ENCODE assay signal across 9 cellular contexts in genomic region chrX:15761564-15762191, GRCh38. TPM values are rescaled to one million over a fixed set of nuclear protein-coding genes. Genes with fewer than 3 reads are reported as not detected.
DNase-seq lines count a peak whose midpoint lies in the region; ATAC-seq and TF ChIP-seq lines count a peak whose summit lies in the region.
"Had no signal": no experiment of that assay in that cellular context is flagged by ENCODE, and none has a peak within 500 bp of the region (broad histone marks: within the 10 kb centered on the region; RNA-seq: fewer than 3 reads in every experiment).

No MANE protein-coding gene starts in this region.

- no peaks in the 10 kb centered on the region for H4K20me1 ChIP-seq in SU-DHL-6 (ENCODE audit: low read depth, low read length)

- H3K27me3 Mint-ChIP-seq in naive thymus-derived CD8-positive, alpha-beta T cell, result no peaks in the 10 kb centered on the region
- H3K27me3 Mint-ChIP-seq: dendritic cell treated with granulocyte-macrophage colony-stimulating factor and Interleukin-4, amounts not matched to agents 40 ng/mL and 50 ng/mL, for 4 days had no signal

- DNase-seq in activated CD8-positive, alpha-beta memory T cell treated with anti-CD3 and anti-CD28 coated beads, Interleukin-2, amount 50 U/mL, for 4 hours, result peak; percentile 31
- no peak for DNase-seq in activated CD8-positive, alpha-beta memory T cell treated with anti-CD3 and anti-CD28 coated beads, Interleukin-2, amount 50 U/mL, for 48 hours
- DNase-seq in dorsolateral prefrontal cortex (peak in 3 of 10 donors; percentile 9 to 35 (median 20)), ecto neural progenitor cell (ENCODE audit: low spot score) (no peak)
- DNase-seq in naive thymus-derived CD8-positive, alpha-beta T cell, result peak in 8 of 10 donors; percentile 4 to 62 (median 40)

- no peaks in the 10 kb centered on the region for H3K9me2 ChIP-seq in SU-DHL-6 (replicated peaks; ENCODE audit: insufficient read depth, low read length)

- POLR2A ChIA-PET in naive thymus-derived CD8-positive, alpha-beta T cell (lab: Charles Lee), result no interaction called here

- H3K4me2 ChIP-seq in SU-DHL-6 (ENCODE audit: low read depth, low read length, poor library complexity, severe bottlenecking), result no peak overlapping the region

- no peaks in the 10 kb centered on the region for H3F3A ChIP-seq in SU-DHL-6 (ENCODE audit: insufficient read depth)

- H3K36me3 ChIP-seq in SU-DHL-6 (ENCODE audit: low read length), result no peaks in the 10 kb centered on the region

- H3K4me3 ChIP-seq in SU-DHL-6 (ENCODE audit: insufficient read depth, low read length, poor library complexity, severe bottlenecking) (no peak overlapping the region), dorsolateral prefrontal cortex (no peak overlapping the region)

- H3K79me2 ChIP-seq in SU-DHL-6 (ENCODE audit: insufficient read depth, low read length), result no peaks in the 10 kb centered on the region

- no peak overlapping the region for H3K27ac ChIP-seq in SU-DHL-6 (ENCODE audit: low read depth, low read length)
- peak overlapping the region in 43 of 59 donors; percentile 12 to 79 (median 47) for H3K27ac ChIP-seq in dorsolateral prefrontal cortex

- H3K4me1 Mint-ChIP-seq in naive thymus-derived CD8-positive, alpha-beta T cell, result peaks cover 9 to 36% (median 33%) of the 10 kb centered on the region in 4 donors

- H3K27ac Mint-ChIP-seq in naive thymus-derived CD8-positive, alpha-beta T cell, result peak overlapping the region; percentile 12 to 86 (median 58)
- H3K27ac Mint-ChIP-seq: dendritic cell treated with granulocyte-macrophage colony-stimulating factor and Interleukin-4, amounts not matched to agents 40 ng/mL and 50 ng/mL, for 4 days had no signal

- no peak overlapping the region for H2AFZ ChIP-seq in SU-DHL-6 (ENCODE audit: low read depth, low read length, severe bottlenecking)

- intact Hi-C loops in dorsolateral prefrontal cortex (cut with DNase I), result no loop called here

- ATAC-seq in HG02763 (IDR thresholded peaks at IDR 0.05; ENCODE audit: unreplicated experiment), result peak; percentile 51
- ATAC-seq in naive thymus-derived CD8-positive, alpha-beta T cell, result peak in 1 of 2 donors; percentile 40
- no peak for ATAC-seq in HG03469 (IDR thresholded peaks at IDR 0.05; ENCODE audit: unreplicated experiment)

- H3K27me3 ChIP-seq in SU-DHL-6 (ENCODE audit: low read length) (no peaks in the 10 kb centered on the region), dorsolateral prefrontal cortex (peaks cover 0 to 10% (median 0%) of the 10 kb centered on the region in 45 donors)

- H3K9ac ChIP-seq in SU-DHL-6 (ENCODE audit: low read length), result no peak overlapping the region

- no peaks in the 10 kb centered on the region for H3K9me3 ChIP-seq in SU-DHL-6 (ENCODE audit: insufficient read depth, low read length)

- H3K4me3 Mint-ChIP-seq in naive thymus-derived CD8-positive, alpha-beta T cell, result no peak overlapping the region
- H3K4me3 Mint-ChIP-seq: dendritic cell treated with granulocyte-macrophage colony-stimulating factor and Interleukin-4, amounts not matched to agents 40 ng/mL and 50 ng/mL, for 4 days had no signal

- peak; percentile 42 for TF ChIP-seq CTCF in SU-DHL-6 (IDR thresholded peaks at IDR 0.05; ENCODE audit: insufficient read depth, low read length, poor library complexity, severe bottlenecking)
- TF ChIP-seq CTCF in dorsolateral prefrontal cortex (IDR thresholded peaks at IDR 0.05 in 54 of 56, conservative IDR thresholded peaks at IDR 0.05 in 2 of 56; ENCODE audit: low read depth in 1 of 56, partially characterized antibody in 56 of 56), result peak in 55 of 56 donors; percentile 40 to 82 (median 66)

- no peaks in the 10 kb centered on the region for H3K9me3 Mint-ChIP-seq in naive thymus-derived CD8-positive, alpha-beta T cell
- H3K9me3 Mint-ChIP-seq: dendritic cell treated with granulocyte-macrophage colony-stimulating factor and Interleukin-4, amounts not matched to agents 40 ng/mL and 50 ng/mL, for 4 days had no signal

- H3K36me3 Mint-ChIP-seq in naive thymus-derived CD8-positive, alpha-beta T cell, result peaks cover 0 to 12% (median 3%) of the 10 kb centered on the region in 3 donors

RNA-seq across cellular contexts. Expression of gene CA5B, which starts 23.6 kb away (rescaled TPM):
- 10 to 100 TPM; 11.1 to 38.3 (median 21.2) TPM for total RNA-seq in dorsolateral prefrontal cortex
- 10 to 100 TPM; 37.3 to 41.2 TPM for total RNA-seq in naive thymus-derived CD8-positive, alpha-beta T cell
- 10 to 100 TPM; 44.2 to 69.4 (median 62.1) TPM for polyA plus RNA-seq in naive thymus-derived CD8-positive, alpha-beta T cell

RNA-seq across cellular contexts. Expression of gene ZRSR2, which starts 28.6 kb away (rescaled TPM):
- 10 to 100 TPM in 118 of 120 experiments, 1 to 10 TPM in 2; 8.9 to 29.9 (median 17.8) TPM for total RNA-seq in dorsolateral prefrontal cortex
- total RNA-seq in naive thymus-derived CD8-positive, alpha-beta T cell, result 10 to 100 TPM; 22.4 to 24.9 TPM
- 10 to 100 TPM; 15.1 to 44.8 (median 27.7) TPM for polyA plus RNA-seq in naive thymus-derived CD8-positive, alpha-beta T cell

Comparison
In these comparisons a context has a peak if more than half of its experiments do, and no peak if none do; other contexts are left out.
1. DNase-seq: peak in activated CD8-positive, alpha-beta memory T cell treated with anti-CD3 and anti-CD28 coated beads, Interleukin-2, amount 50 U/mL, for 4 hours (single experiment) and naive thymus-derived CD8-positive, alpha-beta T cell (8 of 10); none in activated CD8-positive, alpha-beta memory T cell treated with anti-CD3 and anti-CD28 coated beads, Interleukin-2, amount 50 U/mL, for 48 hours (single experiment) and ecto neural progenitor cell (single experiment).